ENCODE assay signal across 10 cellular contexts in the genomic region with DNA sequence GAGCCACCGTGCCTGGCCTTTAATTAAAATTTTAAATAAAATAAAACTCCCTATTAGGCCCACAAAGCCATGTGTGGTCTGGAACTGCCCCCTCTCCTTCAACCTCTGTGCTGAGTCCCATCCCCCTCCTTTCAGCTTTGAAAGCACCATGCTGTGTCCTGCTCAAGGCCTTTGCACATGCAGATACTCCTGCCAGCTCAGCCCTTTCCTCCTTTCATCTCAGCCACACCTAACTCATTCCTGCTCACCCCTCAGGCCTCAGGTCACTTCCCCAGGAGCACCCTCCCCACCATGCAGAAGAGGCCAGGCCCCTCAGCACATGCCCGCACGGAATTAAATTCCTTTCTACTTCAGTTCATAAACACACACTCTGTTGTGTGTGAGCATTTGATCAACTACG. TPM values are rescaled to one million over a fixed set of nuclear protein-coding genes. Genes with fewer than 3 reads are reported as not detected.
DNase-seq lines count a peak whose midpoint lies in the region; ATAC-seq, FAIRE-seq and TF ChIP-seq lines count a peak whose summit lies in the region.
"Had no signal": no experiment of that assay in that cellular context is flagged by ENCODE, and none has a peak within 500 bp of the region (broad histone marks: within the 10 kb centered on the region; RNA-seq: fewer than 3 reads in every experiment).

No MANE protein-coding gene starts in this region.

- H3K27me3 Mint-ChIP-seq in glutamatergic neuron (ENCODE audit: unreplicated experiment) (peaks cover 9% of the 10 kb centered on the region), neural crest cell (ENCODE audit: low read depth) (no peaks in the 10 kb centered on the region)

- FAIRE-seq in GM19239 (lab: Jason Lieb, UNC), result peak; percentile 21
- FAIRE-seq: endothelial cell of umbilical vein had no signal

- H3K36me3 Mint-ChIP-seq in glutamatergic neuron (ENCODE audit: unreplicated experiment) (peaks cover 5% of the 10 kb centered on the region), neural crest cell (ENCODE audit: low read depth) (no peaks in the 10 kb centered on the region)

- DNase-seq in GM19239 (ENCODE audit: insufficient read length, low spot score) (no peak), SW480 (ENCODE audit: low spot score) (peak; percentile 75), glutamatergic neuron (no peak), neural crest cell (ENCODE audit: low read depth, low spot score) (no peak), NCI-H2227 (lab: John Stamatoyannopoulos, UW; ENCODE audit: unreplicated experiment) (no peak), SHP77 (lab: John Stamatoyannopoulos, UW) (no peak)
- DNase-seq: heart left ventricle, NCI-H2107 had no signal

- TF ChIP-seq CTCF in glutamatergic neuron (IDR thresholded peaks at IDR 0.05; ENCODE audit: partially characterized antibody, unreplicated experiment) (no peak), neural crest cell (conservative IDR thresholded peaks at IDR 0.05) (no peak)

- no peak for ATAC-seq in GM18868 (IDR thresholded peaks at IDR 0.05; ENCODE audit: unreplicated experiment)
- ATAC-seq: heart left ventricle had no signal

- H3K9me3 Mint-ChIP-seq in glutamatergic neuron (ENCODE audit: unreplicated experiment), result peaks cover 2% of the 10 kb centered on the region
- H3K9me3 Mint-ChIP-seq in neural crest cell, result no peaks in the 10 kb centered on the region

- H3K4me3 Mint-ChIP-seq in glutamatergic neuron (ENCODE audit: unreplicated experiment), result peak overlapping the region; percentile 7
- H3K4me3 Mint-ChIP-seq in neural crest cell, result peak overlapping the region; percentile 67

- H3K27ac Mint-ChIP-seq in glutamatergic neuron (ENCODE audit: unreplicated experiment) (peak overlapping the region; percentile 1), neural crest cell (ENCODE audit: unreplicated experiment) (peak overlapping the region; percentile 88)

- H3K4me1 Mint-ChIP-seq in glutamatergic neuron (ENCODE audit: low read depth, unreplicated experiment) (peaks cover 20% of the 10 kb centered on the region), neural crest cell (peaks cover 24% of the 10 kb centered on the region)

RNA-seq across cellular contexts. Expression of gene ATRIP, which starts 28.1 kb away (rescaled TPM):
- total RNA-seq in glutamatergic neuron (ENCODE audit: unreplicated experiment) (15.8 TPM), neural crest cell (21.8 and 22.1 TPM in 2 replicates)

RNA-seq across cellular contexts. Expression of gene SHISA5, which starts 29.4 kb away (rescaled TPM):
- total RNA-seq in glutamatergic neuron (ENCODE audit: unreplicated experiment), result 261 TPM
- total RNA-seq in neural crest cell, result 117 and 124 TPM in 2 replicates

RNA-seq across cellular contexts. Expression of gene TMA7, which starts 34.6 kb away (rescaled TPM):
- total RNA-seq in glutamatergic neuron (ENCODE audit: unreplicated experiment), result 154 TPM
- total RNA-seq in neural crest cell, result 309 and 318 TPM in 2 replicates

RNA-seq across cellular contexts. Expression of gene CCDC51, which starts 34.7 kb away (rescaled TPM):
- total RNA-seq in glutamatergic neuron (ENCODE audit: unreplicated experiment) (15.3 TPM), neural crest cell (12.4 TPM in 2 replicates)

RNA-seq across cellular contexts. Expression of gene PLXNB1, which starts 44.7 kb away (rescaled TPM):
- total RNA-seq in glutamatergic neuron (ENCODE audit: unreplicated experiment) (195 TPM), neural crest cell (161 and 180 TPM in 2 replicates)
